ENCODE assay signal across 22 cellular contexts in genomic region chr1:221719278-221719597, GRCh38. TPM values are rescaled to one million over a fixed set of nuclear protein-coding genes. Genes with fewer than 3 reads are reported as not detected.
DNase-seq lines count a peak whose midpoint lies in the region; TF ChIP-seq lines count a peak whose summit lies in the region.
"Had no signal": no experiment of that assay in that cellular context is flagged by ENCODE, and none has a peak within 500 bp of the region (broad histone marks: within the 10 kb centered on the region; RNA-seq: fewer than 3 reads in every experiment).

No MANE protein-coding gene starts in this region.

- peaks cover 100% of the 10 kb centered on the region for H3K4me1 Mint-ChIP-seq in HFFc6 (ENCODE audit: low read depth)

- peak overlapping the region; percentile 43 for H3K4me3 Mint-ChIP-seq in HFFc6
- H3K4me3 Mint-ChIP-seq: activated B cell treated with CpG ODN at 0.5 μM for 24 hours; activated CD4-positive, alpha-beta memory T cell treated with anti-CD3 and anti-CD28 coated beads, Interleukin-2, amount 10 ng/mL, durations not matched to agents 7 days and 5 days; stimulated activated memory B cell treated with anti-CD40 and anti-IgM and Interleukin-4, amounts not matched to agents 10 μg/mL and 1 μg/mL and 100 μg/mL, for 72 hours had no signal

- 94% methylated on average over 1 of the region's 1 CpG for WGBS in smooth muscle cell (ENCODE audit: low lambda C conversion rate)

- H3K9ac ChIP-seq in muscle layer of colon (ENCODE audit: low read length): no peak overlapping the region
- H3K9ac ChIP-seq in smooth muscle cell (ENCODE audit: low read depth): no peak overlapping the region

- H3K9me3 ChIP-seq in muscle layer of colon (ENCODE audit: low read length) (no peaks in the 10 kb centered on the region), smooth muscle cell (replicated peaks; ENCODE audit: low read depth) (no peaks in the 10 kb centered on the region)
- H3K9me3 ChIP-seq: Peyer's patch, thoracic aorta had no signal

- H3K79me2 ChIP-seq in smooth muscle cell (ENCODE audit: low read depth): peaks cover 69% of the 10 kb centered on the region

- no peaks in the 10 kb centered on the region for H4K20me1 ChIP-seq in smooth muscle cell (ENCODE audit: low read depth)

- H3K4me2 ChIP-seq in smooth muscle cell: peak overlapping the region; percentile 73

- H3K9me3 Mint-ChIP-seq in HFFc6: peaks cover 14% of the 10 kb centered on the region

- H3K4me1 ChIP-seq in muscle layer of colon (ENCODE audit: insufficient read depth, low read length): peaks cover 86% of the 10 kb centered on the region
- peaks cover 48% of the 10 kb centered on the region for H3K4me1 ChIP-seq in smooth muscle cell (ENCODE audit: low read depth)

- H3K36me3 Mint-ChIP-seq in HFFc6 (ENCODE audit: low read depth): peaks cover 75% of the 10 kb centered on the region

- H3K4me3 ChIP-seq in dorsolateral prefrontal cortex (no peak overlapping the region), muscle layer of colon (ENCODE audit: low read depth in 1 of 2, low read length in 2 of 2) (no peak overlapping the region), smooth muscle cell (no peak overlapping the region)
- H3K4me3 ChIP-seq: Peyer's patch, thoracic aorta had no signal

- no peak overlapping the region for H2AFZ ChIP-seq in smooth muscle cell (ENCODE audit: low read depth)

- no peak for TF ChIP-seq CTCF in HFFc6 (IDR thresholded peaks at IDR 0.05)
- TF ChIP-seq CTCF in dorsolateral prefrontal cortex (IDR thresholded peaks at IDR 0.05 in 54 of 56, conservative IDR thresholded peaks at IDR 0.05 in 2 of 56; ENCODE audit: low read depth in 1 of 56, partially characterized antibody in 56 of 56): no peak
- no peak for TF ChIP-seq CTCF in smooth muscle cell (IDR thresholded peaks at IDR 0.05; ENCODE audit: borderline replicate concordance, insufficient read depth, poor library complexity, severe bottlenecking)
- TF ChIP-seq CTCF in GM10266 (IDR thresholded peaks at IDR 0.05; ENCODE audit: control insufficient read depth, insufficient read depth, low read depth, missing control alignments): no peak

- peak overlapping the region; percentile 79 for H3K27ac Mint-ChIP-seq in HFFc6
- H3K27ac Mint-ChIP-seq: activated B cell treated with CpG ODN at 0.5 μM for 24 hours; activated CD4-positive, alpha-beta memory T cell treated with anti-CD3 and anti-CD28 coated beads, Interleukin-2, amount 10 ng/mL, durations not matched to agents 7 days and 5 days; stimulated activated memory B cell treated with anti-CD40 and anti-IgM and Interleukin-4, amounts not matched to agents 10 μg/mL and 1 μg/mL and 100 μg/mL, for 72 hours had no signal

- peaks cover 45% of the 10 kb centered on the region for H3F3A ChIP-seq in smooth muscle cell (ENCODE audit: low read depth)

- H3K27me3 ChIP-seq in dorsolateral prefrontal cortex: no peaks in the 10 kb centered on the region
- H3K27me3 ChIP-seq in muscle layer of colon (ENCODE audit: control insufficient read depth in 1 of 2, insufficient read depth in 2 of 2, low read length in 2 of 2): no peaks in the 10 kb centered on the region
- no peaks in the 10 kb centered on the region for H3K27me3 ChIP-seq in smooth muscle cell (ENCODE audit: low read depth)
- H3K27me3 ChIP-seq: BE2C, Peyer's patch had no signal

- H3K36me3 ChIP-seq in muscle layer of colon (ENCODE audit: insufficient read depth, low read length): peaks cover 11% of the 10 kb centered on the region
- no peaks in the 10 kb centered on the region for H3K36me3 ChIP-seq in smooth muscle cell (ENCODE audit: low read depth)
- H3K36me3 ChIP-seq: Peyer's patch, thoracic aorta had no signal

- H3K27ac ChIP-seq in dorsolateral prefrontal cortex (peak overlapping the region in 45 of 59 donors; percentile 3 to 96 (median 65)), muscle layer of colon (ENCODE audit: low read depth, low read length) (peak overlapping the region; percentile 58), smooth muscle cell (ENCODE audit: low read depth) (peak overlapping the region; percentile 99)
- H3K27ac ChIP-seq: thoracic aorta had no signal

- DNase-seq in HFFc6 (no peak), dorsolateral prefrontal cortex (no peak), smooth muscle cell (lab: John Stamatoyannopoulos, UW; ENCODE audit: unreplicated experiment) (no peak), GM10266 (ENCODE audit: extremely low spot score) (no peak), cerebellum (ENCODE audit: low spot score) (no peak), DMS153 (lab: John Stamatoyannopoulos, UW) (no peak), NCI-H1436 treated with DMSO at 0.1 percent for 48 hours (lab: John Stamatoyannopoulos, UW) (no peak)
- DNase-seq: activated B cell treated with CpG ODN at 0.5 μM for 24 hours; activated CD4-positive, alpha-beta memory T cell treated with anti-CD3 and anti-CD28 coated beads, Interleukin-2, amount 10 ng/mL, durations not matched to agents 7 days and 5 days; activated naive CD4-positive, alpha-beta T cell treated with Interleukin-2 at 50 U/mL for 16 hours; aorta; BE2C; hypothalamus; islet precursor cell; mammary epithelial cell; NCI-H1694; NCI-H2227 treated with DMSO at 0.1 percent for 48 hours; Peyer's patch had no signal

- H3K27me3 Mint-ChIP-seq in HFFc6 (ENCODE audit: insufficient read depth): no peaks in the 10 kb centered on the region
- H3K27me3 Mint-ChIP-seq: activated B cell treated with CpG ODN at 0.5 μM for 24 hours; activated CD4-positive, alpha-beta memory T cell treated with anti-CD3 and anti-CD28 coated beads, Interleukin-2, amount 10 ng/mL, durations not matched to agents 7 days and 5 days; stimulated activated memory B cell treated with anti-CD40 and anti-IgM and Interleukin-4, amounts not matched to agents 10 μg/mL and 1 μg/mL and 100 μg/mL, for 72 hours had no signal

- intact Hi-C loops in dorsolateral prefrontal cortex (cut with DNase I): no loop called here

RNA-seq across cellular contexts. Expression of gene DUSP10, which starts 22.7 kb away (rescaled TPM):
- 10 to 100 TPM; 30.5 to 48.9 (median 43.8) TPM for total RNA-seq in HFFc6 (2021; fragmentation: NEBNext Ultra II Directional; extraction: Animal tissue kit (Norgen Biotek cat#: 25700))
- total RNA-seq in dorsolateral prefrontal cortex (10 to 100 TPM in 43 of 120 experiments, 1 to 10 TPM in 77; 2.7 to 28.4 (median 9.0) TPM), smooth muscle cell (78.2 and 104 TPM in 2 replicates), cerebellum (4.4 TPM)
- 49.7 and 56.8 TPM in 2 replicates for polyA plus RNA-seq in smooth muscle cell
- total RNA-seq: G401 had no signal
